In genomic region chr3:48560648-48561018, GRCh38 we compare ENCODE assay signal across 10 cellular contexts. TPM values are rescaled to one million over a fixed set of nuclear protein-coding genes. Genes with fewer than 3 reads are reported as not detected.
DNase-seq lines count a peak whose midpoint lies in the region; TF ChIP-seq lines count a peak whose summit lies in the region.
"Had no signal": no experiment of that assay in that cellular context is flagged by ENCODE, and none has a peak within 500 bp of the region (broad histone marks: within the 10 kb centered on the region; RNA-seq: fewer than 3 reads in every experiment).

No MANE protein-coding gene starts in this region.

- H3K4me3 ChIP-seq in WI38 (ENCODE audit: low read depth, low read length) (peak overlapping the region; percentile 7; the same call in 1 of the 2 replicates), iPS-18a (ENCODE audit: low read length) (peak overlapping the region; percentile 34), stomach (peak overlapping the region; percentile 11 to 34 (median 30))

- H3K27ac ChIP-seq in iPS-18a (ENCODE audit: low read length), result no peak overlapping the region
- peak overlapping the region in 4 of 5 donors; percentile 26 to 74 (median 49) for H3K27ac ChIP-seq in stomach

- DNase-seq in HT1080 (ENCODE audit: low read depth), result peak; percentile 34
- no peak for DNase-seq in stomach
- no peak for DNase-seq in occipital lobe (lab: John Stamatoyannopoulos, UW)
- no peak for DNase-seq in DMS79 (lab: John Stamatoyannopoulos, UW)
- DNase-seq in T1000 (lab: John Stamatoyannopoulos, UW), result no peak
- DNase-seq: cortex of kidney, NCI-H446 treated with DMSO at 0.1 percent for 48 hours had no signal

- intact Hi-C loops in stomach (cut with DNase I; ENCODE audit: low total_unique reads), result no loop called here

- no peak for TF ChIP-seq EP300 in stomach (IDR thresholded peaks at IDR 0.05)

- no peak overlapping the region for H3K9ac ChIP-seq in iPS-18a (ENCODE audit: low read length)

- H3K27me3 ChIP-seq in iPS-18a (ENCODE audit: control insufficient read depth, insufficient read depth, low read length), result no peaks in the 10 kb centered on the region
- H3K27me3 ChIP-seq in stomach, result no peaks in the 10 kb centered on the region

- H3K4me1 ChIP-seq in iPS-18a (ENCODE audit: control insufficient read depth, low read depth, low read length), result peaks cover 31% of the 10 kb centered on the region
- peaks cover 36 to 62% (median 50%) of the 10 kb centered on the region in 4 donors for H3K4me1 ChIP-seq in stomach

- no peak for TF ChIP-seq POLR2A in stomach (IDR thresholded peaks at IDR 0.05)

- 10 to 23% (median 15%) methylated on average over 5 of the region's 5 CpGs for WGBS in stomach, 5 donors

- H3K36me3 ChIP-seq in iPS-18a (ENCODE audit: control insufficient read depth, low read depth, low read length) (no peaks in the 10 kb centered on the region), stomach (no peaks in the 10 kb centered on the region)

- H3K9me3 ChIP-seq in iPS-18a (ENCODE audit: control insufficient read depth, low read depth, low read length), result no peaks in the 10 kb centered on the region
- H3K9me3 ChIP-seq in stomach, result no peaks in the 10 kb centered on the region

- no peak for TF ChIP-seq CTCF in WI38 (IDR thresholded peaks at IDR 0.05; ENCODE audit: low read depth, low read length)
- no peak for TF ChIP-seq CTCF in stomach (IDR thresholded peaks at IDR 0.05)

RNA-seq across cellular contexts. Expression of gene UCN2, which starts 2.9 kb away (rescaled TPM):
- total RNA-seq in HT1080 (2014; rRNA removed; shearing (Covaris generic)), result 20.4 and 21.4 TPM in 2 replicates
- polyA plus RNA-seq in HT1080 (2015; cell fraction: cytosol; rRNA removed), result 13.1 and 17.4 TPM in 2 replicates
- polyA plus RNA-seq in HT1080 (2015; cell fraction: nucleus; rRNA removed), result 19.0 and 19.7 TPM in 2 replicates
- total RNA-seq in stomach, result under 1 TPM in 2 of 5 donors, not detected in 3; 0.37 to 0.58 TPM
- polyA plus RNA-seq in stomach, result 1 to 10 TPM in 1 of 3 donors, under 1 TPM in 1, not detected in 1; 0.31 to 3.3 TPM
- total RNA-seq in occipital lobe, result not detected
- total RNA-seq: activated CD4-positive, alpha-beta T cell treated with anti-CD3 and anti-CD28 coated beads for 36 hours had no signal

RNA-seq across cellular contexts. Expression of gene PFKFB4, which starts 4.0 kb away (rescaled TPM):
- total RNA-seq in HT1080 (2014; rRNA removed; shearing (Covaris generic)), result 23.8 and 27.2 TPM in 2 replicates
- 24.0 and 27.7 TPM in 2 replicates for polyA plus RNA-seq in HT1080 (2015; cell fraction: cytosol; rRNA removed)
- 63.5 and 71.0 TPM in 2 replicates for polyA plus RNA-seq in HT1080 (2015; cell fraction: nucleus; rRNA removed)
- 1 to 10 TPM in 4 of 5 donors, not detected in 1; 1.0 to 9.6 (median 3.0) TPM for total RNA-seq in stomach
- polyA plus RNA-seq in stomach, result 1 to 10 TPM in 2 of 3 donors, under 1 TPM in 1; 0.61 to 3.2 (median 1.5) TPM
- total RNA-seq in occipital lobe, result 19.2 TPM

RNA-seq across cellular contexts. Expression of gene COL7A1, which starts 34.5 kb away (rescaled TPM):
- total RNA-seq in HT1080 (2014; rRNA removed; shearing (Covaris generic)), result 3.1 and 4.2 TPM in 2 replicates
- polyA plus RNA-seq in HT1080 (2015; cell fraction: cytosol; rRNA removed), result 1.7 and 1.8 TPM in 2 replicates
- 31.2 and 41.6 TPM in 2 replicates for polyA plus RNA-seq in HT1080 (2015; cell fraction: nucleus; rRNA removed)
- total RNA-seq in stomach (10 to 100 TPM in 2 of 5 donors, 1 to 10 TPM in 3; 1.8 to 75.3 (median 7.6) TPM), occipital lobe (1.9 TPM)
- 100 to 1,000 TPM in 1 of 3 donors, 1 to 10 TPM in 2; 6.3 to 123 (median 7.7) TPM for polyA plus RNA-seq in stomach

RNA-seq across cellular contexts. Expression of gene UQCRC1, which starts 48.8 kb away (rescaled TPM):
- total RNA-seq in HT1080 (2014; rRNA removed; shearing (Covaris generic)), result 359 and 364 TPM in 2 replicates
- 240 and 248 TPM in 2 replicates for polyA plus RNA-seq in HT1080 (2015; cell fraction: cytosol; rRNA removed)
- 229 and 282 TPM in 2 replicates for polyA plus RNA-seq in HT1080 (2015; cell fraction: nucleus; rRNA removed)
- total RNA-seq in stomach (100 to 1,000 TPM; 178 to 568 (median 259) TPM), occipital lobe (124 TPM)
- 100 to 1,000 TPM; 218 to 347 (median 295) TPM for polyA plus RNA-seq in stomach

RNA-seq across cellular contexts. Expression of gene SHISA5, which starts 56.7 kb away (rescaled TPM):
- 171 and 206 TPM in 2 replicates for total RNA-seq in HT1080 (2014; rRNA removed; shearing (Covaris generic))
- polyA plus RNA-seq in HT1080 (2015; cell fraction: cytosol; rRNA removed), result 198 and 203 TPM in 2 replicates
- 77.5 and 80.7 TPM in 2 replicates for polyA plus RNA-seq in HT1080 (2015; cell fraction: nucleus; rRNA removed)
- total RNA-seq in stomach (100 to 1,000 TPM in 1 of 5 donors, 10 to 100 TPM in 4; 43.4 to 182 (median 51.8) TPM), occipital lobe (72.5 TPM)
- polyA plus RNA-seq in stomach, result 100 to 1,000 TPM in 1 of 3 donors, 10 to 100 TPM in 2; 57.5 to 116 (median 58.7) TPM

Comparison
In these comparisons a context has a peak if more than half of its experiments do, and no peak if none do; other contexts are left out.
1. RNA of gene UCN2, which starts 2.9 kb away (total RNA-seq): 20.4 to 21.4 TPM in HT1080; 0.37 to 0.58 TPM in stomach and not detected in occipital lobe (single experiment); every median in the first group is over 10 times any median in the second.
2. Peak in every context shown above with its lines, with median percentiles within 50 percentile points of each other: H3K4me3 ChIP-seq.